14 cellular contexts compared by ENCODE assay signal in the genomic region with DNA sequence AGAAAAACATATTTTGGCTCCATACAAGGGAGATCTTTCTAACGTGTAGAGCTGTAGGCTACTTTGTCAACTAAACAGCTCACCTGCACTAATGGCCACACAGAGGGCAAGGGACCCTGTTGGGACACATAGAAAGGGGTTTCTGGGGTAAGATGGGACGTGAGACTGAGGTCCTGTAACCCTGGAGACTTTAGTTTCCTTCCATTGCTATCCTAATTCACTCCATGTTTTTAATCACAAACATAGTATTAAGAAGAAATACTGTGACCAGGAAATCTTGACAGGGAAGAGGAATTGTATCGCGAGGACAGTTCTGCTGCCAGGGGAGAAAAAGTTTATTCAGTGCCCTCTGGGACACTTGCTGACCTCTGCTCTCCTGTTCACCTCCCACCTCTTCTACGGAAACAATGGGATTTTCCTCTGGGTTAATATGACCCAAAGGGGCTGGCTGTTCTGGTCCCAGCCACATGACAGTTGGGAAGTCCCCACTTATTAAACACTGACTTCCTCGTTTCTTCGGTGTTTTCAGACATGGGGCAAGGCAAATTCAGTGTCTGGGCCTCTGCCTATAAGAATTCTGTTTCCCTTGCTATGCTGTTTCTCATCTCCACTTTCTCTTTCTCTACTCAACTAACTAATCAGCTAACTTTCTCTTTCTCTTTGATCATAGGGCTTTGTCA.
DNase-seq lines count a peak whose midpoint lies in the region; ATAC-seq, FAIRE-seq and TF ChIP-seq lines count a peak whose summit lies in the region.
"Had no signal": no experiment of that assay in that cellular context is flagged by ENCODE, and none has a peak within 500 bp of the region (broad histone marks: within the 10 kb centered on the region; RNA-seq: fewer than 3 reads in every experiment).

No MANE protein-coding gene starts in this region.

- ATAC-seq in GM19395 (IDR thresholded peaks at IDR 0.05; ENCODE audit: unreplicated experiment) (peak; percentile 98), HG02870 (IDR thresholded peaks at IDR 0.05; ENCODE audit: unreplicated experiment) (peak; percentile 97), HG03575 (IDR thresholded peaks at IDR 0.05; ENCODE audit: extremely low read depth, insufficient number of reproducible peaks, low FRiP score, unreplicated experiment) (peak; percentile 96)
- no peak for ATAC-seq in CD4-positive, alpha-beta T cell (ENCODE audit: poor library complexity)
- ATAC-seq: left cardiac atrium had no signal

- no peaks in the 10 kb centered on the region for H3K9me3 ChIP-seq in CD4-positive, alpha-beta T cell (ENCODE audit: control insufficient read depth, low read length)

- H3K27me3 ChIP-seq in CD4-positive, alpha-beta T cell (ENCODE audit: control insufficient read depth, insufficient read depth, low read length): no peaks in the 10 kb centered on the region
- H3K27me3 ChIP-seq: cardiac muscle cell had no signal

- no peak overlapping the region for H3K27ac ChIP-seq in CD4-positive, alpha-beta T cell (ENCODE audit: low read depth, low read length)
- H3K27ac ChIP-seq: cardiac muscle cell had no signal

- no peak overlapping the region for H3K4me3 ChIP-seq in GM12864 (ENCODE audit: low read depth, low read length)
- H3K4me3 ChIP-seq: cardiac muscle cell had no signal

- H3K27ac Mint-ChIP-seq in CD4-positive, alpha-beta T cell: no peak overlapping the region
- H3K27ac Mint-ChIP-seq: stimulated activated naive CD8-positive, alpha-beta T cell treated with anti-CD3 and anti-CD28 coated beads, Interleukin-15, Interleukin-2, amounts not matched to agents 100 ng/mL and 50 ng/mL, for 24 hours had no signal

- H3K4me3 Mint-ChIP-seq in CD4-positive, alpha-beta T cell: no peak overlapping the region
- H3K4me3 Mint-ChIP-seq: stimulated activated naive CD8-positive, alpha-beta T cell treated with anti-CD3 and anti-CD28 coated beads, Interleukin-15, Interleukin-2, amounts not matched to agents 100 ng/mL and 50 ng/mL, for 24 hours had no signal

- no peaks in the 10 kb centered on the region for H3K9me3 Mint-ChIP-seq in CD4-positive, alpha-beta T cell
- H3K9me3 Mint-ChIP-seq: stimulated activated naive CD8-positive, alpha-beta T cell treated with anti-CD3 and anti-CD28 coated beads, Interleukin-15, Interleukin-2, amounts not matched to agents 100 ng/mL and 50 ng/mL, for 24 hours had no signal

- POLR2A ChIA-PET in CD4-positive, alpha-beta T cell (lab: Charles Lee): no interaction called here

- H3K4me1 Mint-ChIP-seq in CD4-positive, alpha-beta T cell (ENCODE audit: low read depth): no peaks in the 10 kb centered on the region

- FAIRE-seq in urothelium cell line (lab: Jason Lieb, UNC): no peak

- no peaks in the 10 kb centered on the region for H3K36me3 Mint-ChIP-seq in CD4-positive, alpha-beta T cell (ENCODE audit: low read depth)

- peak; percentile 65 for DNase-seq in GM12864 (ENCODE audit: low read depth)
- no peak for DNase-seq in NCI-H1436 (lab: John Stamatoyannopoulos, UW)
- DNase-seq in urothelium cell line (ENCODE audit: low spot score): no peak
- no peak for DNase-seq in stimulated activated CD4-positive, alpha-beta T cell treated with anti-CD3 and anti-CD28 coated beads, Interleukin-2, amount 100 ng/mL, for 48 hours
- DNase-seq in CD4-positive, alpha-beta T cell: no peak
- DNase-seq: activated CD8-positive, alpha-beta memory T cell treated with anti-CD3 and anti-CD28 coated beads, Interleukin-2, amount 50 U/mL, for 48 hours; GF-D8; left cardiac atrium; NCI-H226 had no signal

- intact Hi-C loops in CD4-positive, alpha-beta T cell (cut with DNase I, micrococcal nuclease): no loop called here

- H3K27me3 Mint-ChIP-seq in CD4-positive, alpha-beta T cell: peaks cover 2% of the 10 kb centered on the region

- no peak for TF ChIP-seq CTCF in GM12864 (IDR thresholded peaks at IDR 0.05; ENCODE audit: low read depth, low read length, missing control alignments)
- no peak for TF ChIP-seq CTCF in CD4-positive, alpha-beta T cell (IDR thresholded peaks at IDR 0.05)

- CTCF ChIA-PET in CD4-positive, alpha-beta T cell (lab: Charles Lee): no interaction called here
